Comparison of ENCODE assay signal across 10 cellular contexts in genomic region chr4:109359040-109359646, GRCh38. TPM values are rescaled to one million over a fixed set of nuclear protein-coding genes. Genes with fewer than 3 reads are reported as not detected.
DNase-seq lines count a peak whose midpoint lies in the region; ATAC-seq and TF ChIP-seq lines count a peak whose summit lies in the region.
"Had no signal": no experiment of that assay in that cellular context is flagged by ENCODE, and none has a peak within 500 bp of the region (broad histone marks: within the 10 kb centered on the region; RNA-seq: fewer than 3 reads in every experiment).

No MANE protein-coding gene starts in this region.

- H3K4me3 ChIP-seq in DOHH2 (ENCODE audit: low read length), result no peak overlapping the region
- H3K4me3 ChIP-seq in astrocyte of the spinal cord (ENCODE audit: low read depth, low read length), result no peak overlapping the region
- H3K4me3 ChIP-seq in lower lobe of right lung, result no peak overlapping the region
- H3K4me3 ChIP-seq in mucosa of descending colon, result no peak overlapping the region

- H3K9me3 ChIP-seq in DOHH2 (ENCODE audit: control insufficient read depth, insufficient read depth, low read length) (no peaks in the 10 kb centered on the region), lower lobe of right lung (no peaks in the 10 kb centered on the region), mucosa of descending colon (no peaks in the 10 kb centered on the region)

- TF ChIP-seq CTCF in DOHH2 (IDR thresholded peaks at IDR 0.05; ENCODE audit: low read depth, low read length, poor library complexity, severe bottlenecking) (no peak), astrocyte of the spinal cord (IDR thresholded peaks at IDR 0.05; ENCODE audit: low read depth, low read length) (no peak), lower lobe of right lung (IDR thresholded peaks at IDR 0.05) (no peak), mucosa of descending colon (IDR thresholded peaks at IDR 0.05) (no peak)

- H3K36me3 ChIP-seq in DOHH2 (ENCODE audit: control insufficient read depth, low read length), result no peaks in the 10 kb centered on the region
- H3K36me3 ChIP-seq in lower lobe of right lung, result no peaks in the 10 kb centered on the region
- H3K36me3 ChIP-seq in mucosa of descending colon (ENCODE audit: low read depth), result no peaks in the 10 kb centered on the region

- no peaks in the 10 kb centered on the region for H3F3A ChIP-seq in DOHH2 (ENCODE audit: control insufficient read depth, insufficient read depth)

- peak; percentile 12 for DNase-seq in astrocyte of the spinal cord (ENCODE audit: low read depth, low spot score)
- no peak for DNase-seq in cerebellar cortex (ENCODE audit: low spot score)
- DNase-seq in lower lobe of right lung, result no peak
- DNase-seq in mucosa of descending colon, result no peak
- DNase-seq: activated CD8-positive, alpha-beta memory T cell treated with anti-CD3 and anti-CD28 coated beads, Interleukin-2, amount 50 U/mL, for 4 hours; effector CD4-positive, alpha-beta T cell had no signal

- no peaks in the 10 kb centered on the region for H3K79me2 ChIP-seq in DOHH2 (ENCODE audit: control insufficient read depth, low read length)

- H3K9me2 ChIP-seq in DOHH2 (replicated peaks; ENCODE audit: control insufficient read depth, low read length), result no peaks in the 10 kb centered on the region

- no peaks in the 10 kb centered on the region for H3K27me3 ChIP-seq in DOHH2 (ENCODE audit: control insufficient read depth, low read length)
- no peaks in the 10 kb centered on the region for H3K27me3 ChIP-seq in lower lobe of right lung (ENCODE audit: low read depth)

- ATAC-seq in GM19468 (IDR thresholded peaks at IDR 0.05; ENCODE audit: extremely low read depth, unreplicated experiment), result peak; percentile 22
- ATAC-seq in HG03469 (IDR thresholded peaks at IDR 0.05; ENCODE audit: unreplicated experiment), result peak; percentile 53
- no peak for ATAC-seq in HG03095 (IDR thresholded peaks at IDR 0.05; ENCODE audit: unreplicated experiment)
- ATAC-seq in lower lobe of right lung, result no peak
- ATAC-seq in mucosa of descending colon, result no peak

- intact Hi-C loops in lower lobe of right lung (cut with DNase I), result no loop called here
- intact Hi-C loops in mucosa of descending colon (cut with DNase I, micrococcal nuclease), result no loop called here

- no peaks in the 10 kb centered on the region for H4K20me1 ChIP-seq in DOHH2 (ENCODE audit: control insufficient read depth, insufficient read depth, low read depth, low read length)

- peaks cover 9% of the 10 kb centered on the region for H3K4me1 ChIP-seq in DOHH2 (ENCODE audit: control insufficient read depth, low read length)
- H3K4me1 ChIP-seq in lower lobe of right lung, result no peaks in the 10 kb centered on the region
- H3K4me1 ChIP-seq in mucosa of descending colon (ENCODE audit: low read depth), result no peaks in the 10 kb centered on the region

- H3K4me2 ChIP-seq in DOHH2 (ENCODE audit: low read length), result 0 out of 2 replicates have a peak overlapping the region, but pooled peaks have one; percentile 18

- in situ Hi-C loops in astrocyte of the spinal cord (cut with HindIII; ENCODE audit: low sequenced_read_pairs), result no loop called here

- H3K27ac ChIP-seq in DOHH2 (ENCODE audit: low read depth, low read length) (no peak overlapping the region), lower lobe of right lung (no peak overlapping the region)

RNA-seq across cellular contexts. Expression of gene COL25A1, which starts 56.7 kb away (rescaled TPM):
- total RNA-seq in lower lobe of right lung, result 0.35 TPM
- under 1 TPM; 0.12 to 0.35 (median 0.14) TPM for total RNA-seq in mucosa of descending colon

Comparison
In these comparisons a context has a peak if more than half of its experiments do, and no peak if none do; other contexts are left out.
1. ATAC-seq: peak in GM19468 (single experiment) and HG03469 (single experiment); none in HG03095 (single experiment), lower lobe of right lung (0 of 2) and mucosa of descending colon (single experiment).